1 cellular context compared by ENCODE assay signal in the genomic region with DNA sequence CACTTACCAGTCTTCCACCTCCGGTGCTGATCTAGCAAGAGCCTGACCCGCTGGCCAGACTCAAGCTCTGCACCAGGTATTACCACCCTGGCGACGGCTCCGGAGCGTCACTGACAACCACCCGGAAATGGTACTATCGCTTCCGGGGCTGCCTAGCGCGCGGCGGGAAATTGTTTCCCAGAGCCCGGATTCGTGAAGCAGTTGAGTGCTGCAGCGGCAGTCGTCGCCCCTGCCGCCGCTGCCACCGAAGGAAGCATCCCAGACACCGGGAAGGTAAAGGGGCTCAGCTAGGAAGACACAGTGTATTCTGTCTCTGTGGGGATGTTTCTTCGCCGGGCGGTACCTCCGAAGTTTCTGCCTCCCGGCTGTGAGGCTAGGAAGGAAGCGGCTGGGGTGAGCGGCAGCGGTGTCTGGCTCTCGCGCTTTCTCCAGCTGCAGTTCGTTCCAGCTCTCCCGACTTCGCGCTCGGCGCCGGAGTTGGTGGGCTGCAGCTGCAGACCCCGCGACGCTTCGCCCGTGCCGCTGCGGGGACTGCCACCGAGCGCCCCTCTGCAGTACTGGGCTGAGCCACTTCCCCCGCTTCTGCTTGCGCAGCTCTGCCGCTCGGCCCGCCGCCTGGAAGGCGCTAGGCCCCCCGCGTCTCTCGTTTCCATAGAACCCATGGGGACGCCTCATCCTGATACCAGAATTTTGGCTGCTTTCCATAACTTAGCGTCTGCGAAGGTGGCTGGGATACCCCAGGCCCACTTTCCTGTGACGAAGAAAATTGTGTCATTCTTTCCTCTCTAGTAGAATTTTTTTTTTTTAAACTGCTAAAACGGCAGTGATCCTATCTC.
TF ChIP-seq lines count a peak whose summit lies in the region.

A gene with protein sequence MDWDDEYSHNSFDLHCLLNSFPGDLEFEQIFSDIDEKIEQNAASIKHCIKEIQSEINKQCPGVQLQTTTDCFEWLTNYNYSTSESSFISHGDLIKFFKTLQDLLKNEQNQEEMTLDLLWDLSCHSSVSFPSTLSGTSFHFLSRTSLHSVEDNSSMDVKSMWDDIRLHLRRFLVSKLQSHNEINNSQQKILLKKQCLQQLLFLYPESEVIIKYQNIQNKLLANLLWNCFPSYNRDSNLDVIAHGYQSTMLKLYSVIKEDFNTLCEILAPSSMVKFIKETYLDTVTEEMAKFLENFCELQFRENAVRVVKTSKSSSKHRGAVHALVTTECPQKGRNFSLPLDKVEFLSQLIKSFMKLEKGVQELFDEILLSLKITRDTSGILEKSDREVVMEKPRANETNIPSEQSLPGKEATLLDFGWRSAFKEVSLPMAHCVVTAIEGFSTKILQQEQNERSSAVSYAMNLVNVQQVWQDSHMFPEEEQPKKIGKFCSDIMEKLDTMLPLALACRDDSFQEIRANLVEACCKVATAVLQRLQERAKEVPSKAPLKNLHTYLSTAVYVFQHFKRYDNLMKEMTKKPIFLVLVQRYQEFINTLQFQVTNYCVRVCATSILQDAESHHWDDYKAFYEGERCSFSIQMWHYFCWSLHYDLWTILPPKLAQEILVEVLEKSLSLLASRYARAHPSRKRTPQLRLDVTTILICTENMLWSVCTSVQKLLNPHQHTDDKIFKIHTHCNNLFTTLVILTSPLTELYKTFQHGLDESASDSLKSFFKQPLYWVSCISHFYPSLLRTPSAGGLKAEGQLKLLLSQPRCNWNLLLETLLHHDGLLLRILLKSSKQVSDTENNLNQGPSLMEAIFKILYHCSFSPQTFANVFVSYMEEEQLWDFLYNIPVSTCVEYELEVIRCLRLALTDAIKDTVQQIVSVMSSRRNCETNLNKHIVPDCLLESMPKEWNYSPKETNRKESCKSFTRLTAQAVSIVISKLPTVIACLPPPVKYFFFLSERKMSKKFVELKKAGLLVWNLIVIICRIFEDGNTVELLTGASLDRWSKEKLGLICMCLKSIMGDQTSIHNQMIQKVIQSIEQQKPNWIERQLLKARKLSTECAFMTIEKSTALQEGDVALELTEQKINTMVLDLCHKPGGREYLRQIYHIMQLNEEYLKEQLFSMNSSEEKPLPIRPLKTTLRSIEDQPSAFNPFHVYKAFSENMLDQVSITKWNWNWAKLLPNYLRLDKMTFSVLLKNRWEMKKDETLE (N-terminal part only) (minus strand): TSS at position 112 of the 836 bp plus-strand sequence. CDS start 81,478 bp downstream, outside the sequence.
A gene (plus strand): TSS at position 177 of the 836 bp plus-strand sequence. CDS start 10,142 bp downstream, outside the sequence.

TF ChIP-seq in K562, 482 proteins besides CTCF, POLR2A, EP300 and RAD21 (continued from another document and continues in another):
- TF ChIP-seq, protein P1, sequence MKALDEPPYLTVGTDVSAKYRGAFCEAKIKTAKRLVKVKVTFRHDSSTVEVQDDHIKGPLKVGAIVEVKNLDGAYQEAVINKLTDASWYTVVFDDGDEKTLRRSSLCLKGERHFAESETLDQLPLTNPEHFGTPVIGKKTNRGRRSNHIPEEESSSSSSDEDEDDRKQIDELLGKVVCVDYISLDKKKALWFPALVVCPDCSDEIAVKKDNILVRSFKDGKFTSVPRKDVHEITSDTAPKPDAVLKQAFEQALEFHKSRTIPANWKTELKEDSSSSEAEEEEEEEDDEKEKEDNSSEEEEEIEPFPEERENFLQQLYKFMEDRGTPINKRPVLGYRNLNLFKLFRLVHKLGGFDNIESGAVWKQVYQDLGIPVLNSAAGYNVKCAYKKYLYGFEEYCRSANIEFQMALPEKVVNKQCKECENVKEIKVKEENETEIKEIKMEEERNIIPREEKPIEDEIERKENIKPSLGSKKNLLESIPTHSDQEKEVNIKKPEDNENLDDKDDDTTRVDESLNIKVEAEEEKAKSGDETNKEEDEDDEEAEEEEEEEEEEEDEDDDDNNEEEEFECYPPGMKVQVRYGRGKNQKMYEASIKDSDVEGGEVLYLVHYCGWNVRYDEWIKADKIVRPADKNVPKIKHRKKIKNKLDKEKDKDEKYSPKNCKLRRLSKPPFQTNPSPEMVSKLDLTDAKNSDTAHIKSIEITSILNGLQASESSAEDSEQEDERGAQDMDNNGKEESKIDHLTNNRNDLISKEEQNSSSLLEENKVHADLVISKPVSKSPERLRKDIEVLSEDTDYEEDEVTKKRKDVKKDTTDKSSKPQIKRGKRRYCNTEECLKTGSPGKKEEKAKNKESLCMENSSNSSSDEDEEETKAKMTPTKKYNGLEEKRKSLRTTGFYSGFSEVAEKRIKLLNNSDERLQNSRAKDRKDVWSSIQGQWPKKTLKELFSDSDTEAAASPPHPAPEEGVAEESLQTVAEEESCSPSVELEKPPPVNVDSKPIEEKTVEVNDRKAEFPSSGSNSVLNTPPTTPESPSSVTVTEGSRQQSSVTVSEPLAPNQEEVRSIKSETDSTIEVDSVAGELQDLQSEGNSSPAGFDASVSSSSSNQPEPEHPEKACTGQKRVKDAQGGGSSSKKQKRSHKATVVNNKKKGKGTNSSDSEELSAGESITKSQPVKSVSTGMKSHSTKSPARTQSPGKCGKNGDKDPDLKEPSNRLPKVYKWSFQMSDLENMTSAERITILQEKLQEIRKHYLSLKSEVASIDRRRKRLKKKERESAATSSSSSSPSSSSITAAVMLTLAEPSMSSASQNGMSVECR (CRISPR knock-in tag; IDR thresholded peaks at IDR 0.05), result peak; percentile 97
- no peak for TF ChIP-seq MYBL2 (IDR thresholded peaks at IDR 0.05; ENCODE audit: low read depth)
- no peak for TF ChIP-seq MYBL2 (CRISPR knock-in tag; IDR thresholded peaks at IDR 0.05; ENCODE audit: borderline replicate concordance)
- TF ChIP-seq WHSC1 (IDR thresholded peaks at IDR 0.05; ENCODE audit: low read length), result no peak
- no peak for TF ChIP-seq RFX7 (CRISPR knock-in tag; IDR thresholded peaks at IDR 0.05)
- TF ChIP-seq ZNF165 (CRISPR knock-in tag; IDR thresholded peaks at IDR 0.05; ENCODE audit: borderline replicate concordance), result no peak
- no peak for TF ChIP-seq RNF2 (IDR thresholded peaks at IDR 0.05)
- TF ChIP-seq, protein P2, sequence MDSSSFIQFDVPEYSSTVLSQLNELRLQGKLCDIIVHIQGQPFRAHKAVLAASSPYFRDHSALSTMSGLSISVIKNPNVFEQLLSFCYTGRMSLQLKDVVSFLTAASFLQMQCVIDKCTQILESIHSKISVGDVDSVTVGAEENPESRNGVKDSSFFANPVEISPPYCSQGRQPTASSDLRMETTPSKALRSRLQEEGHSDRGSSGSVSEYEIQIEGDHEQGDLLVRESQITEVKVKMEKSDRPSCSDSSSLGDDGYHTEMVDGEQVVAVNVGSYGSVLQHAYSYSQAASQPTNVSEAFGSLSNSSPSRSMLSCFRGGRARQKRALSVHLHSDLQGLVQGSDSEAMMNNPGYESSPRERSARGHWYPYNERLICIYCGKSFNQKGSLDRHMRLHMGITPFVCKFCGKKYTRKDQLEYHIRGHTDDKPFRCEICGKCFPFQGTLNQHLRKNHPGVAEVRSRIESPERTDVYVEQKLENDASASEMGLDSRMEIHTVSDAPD (CRISPR knock-in tag; IDR thresholded peaks at IDR 0.05), result no peak
- TF ChIP-seq CHD4 (IDR thresholded peaks at IDR 0.05; ENCODE audit: insufficient read depth, insufficient replicate concordance, low read depth, low read length, poor library complexity, severe bottlenecking), result no peak
- TF ChIP-seq TARDBP (IDR thresholded peaks at IDR 0.05), result no peak
- no peak for TF ChIP-seq MTA1 (IDR thresholded peaks at IDR 0.05; ENCODE audit: borderline replicate concordance)
- TF ChIP-seq, protein P3, sequence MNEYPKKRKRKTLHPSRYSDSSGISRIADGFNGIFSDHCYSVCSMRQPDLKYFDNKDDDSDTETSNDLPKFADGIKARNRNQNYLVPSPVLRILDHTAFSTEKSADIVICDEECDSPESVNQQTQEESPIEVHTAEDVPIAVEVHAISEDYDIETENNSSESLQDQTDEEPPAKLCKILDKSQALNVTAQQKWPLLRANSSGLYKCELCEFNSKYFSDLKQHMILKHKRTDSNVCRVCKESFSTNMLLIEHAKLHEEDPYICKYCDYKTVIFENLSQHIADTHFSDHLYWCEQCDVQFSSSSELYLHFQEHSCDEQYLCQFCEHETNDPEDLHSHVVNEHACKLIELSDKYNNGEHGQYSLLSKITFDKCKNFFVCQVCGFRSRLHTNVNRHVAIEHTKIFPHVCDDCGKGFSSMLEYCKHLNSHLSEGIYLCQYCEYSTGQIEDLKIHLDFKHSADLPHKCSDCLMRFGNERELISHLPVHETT (CRISPR knock-in tag; conservative IDR thresholded peaks at IDR 0.05 in 1 of 2, IDR thresholded peaks at IDR 0.05 in 1 of 2), result 0 out of 4 replicates have a peak, but pooled peaks of 1 of the 2 experiments have one; percentile 14
- TF ChIP-seq LARP7 (IDR thresholded peaks at IDR 0.05), result no peak
- TF ChIP-seq, protein P4, sequence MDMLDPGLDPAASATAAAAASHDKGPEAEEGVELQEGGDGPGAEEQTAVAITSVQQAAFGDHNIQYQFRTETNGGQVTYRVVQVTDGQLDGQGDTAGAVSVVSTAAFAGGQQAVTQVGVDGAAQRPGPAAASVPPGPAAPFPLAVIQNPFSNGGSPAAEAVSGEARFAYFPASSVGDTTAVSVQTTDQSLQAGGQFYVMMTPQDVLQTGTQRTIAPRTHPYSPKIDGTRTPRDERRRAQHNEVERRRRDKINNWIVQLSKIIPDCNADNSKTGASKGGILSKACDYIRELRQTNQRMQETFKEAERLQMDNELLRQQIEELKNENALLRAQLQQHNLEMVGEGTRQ (CRISPR knock-in tag; IDR thresholded peaks at IDR 0.05), result no peak
- TF ChIP-seq, protein P5, sequence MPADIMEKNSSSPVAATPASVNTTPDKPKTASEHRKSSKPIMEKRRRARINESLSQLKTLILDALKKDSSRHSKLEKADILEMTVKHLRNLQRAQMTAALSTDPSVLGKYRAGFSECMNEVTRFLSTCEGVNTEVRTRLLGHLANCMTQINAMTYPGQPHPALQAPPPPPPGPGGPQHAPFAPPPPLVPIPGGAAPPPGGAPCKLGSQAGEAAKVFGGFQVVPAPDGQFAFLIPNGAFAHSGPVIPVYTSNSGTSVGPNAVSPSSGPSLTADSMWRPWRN (IDR thresholded peaks at IDR 0.05; ENCODE audit: low read depth), result no peak
- TF ChIP-seq MIER1 (IDR thresholded peaks at IDR 0.05; ENCODE audit: low read depth), result no peak
- TF ChIP-seq LCOR (CRISPR knock-in tag; IDR thresholded peaks at IDR 0.05), result no peak
- TF ChIP-seq RBM25 (IDR thresholded peaks at IDR 0.05; ENCODE audit: low read depth, low read length, severe bottlenecking), result no peak
- TF ChIP-seq, protein P6, sequence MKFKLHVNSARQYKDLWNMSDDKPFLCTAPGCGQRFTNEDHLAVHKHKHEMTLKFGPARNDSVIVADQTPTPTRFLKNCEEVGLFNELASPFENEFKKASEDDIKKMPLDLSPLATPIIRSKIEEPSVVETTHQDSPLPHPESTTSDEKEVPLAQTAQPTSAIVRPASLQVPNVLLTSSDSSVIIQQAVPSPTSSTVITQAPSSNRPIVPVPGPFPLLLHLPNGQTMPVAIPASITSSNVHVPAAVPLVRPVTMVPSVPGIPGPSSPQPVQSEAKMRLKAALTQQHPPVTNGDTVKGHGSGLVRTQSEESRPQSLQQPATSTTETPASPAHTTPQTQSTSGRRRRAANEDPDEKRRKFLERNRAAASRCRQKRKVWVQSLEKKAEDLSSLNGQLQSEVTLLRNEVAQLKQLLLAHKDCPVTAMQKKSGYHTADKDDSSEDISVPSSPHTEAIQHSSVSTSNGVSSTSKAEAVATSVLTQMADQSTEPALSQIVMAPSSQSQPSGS (CRISPR knock-in tag; IDR thresholded peaks at IDR 0.05), result no peak
- TF ChIP-seq MAFG (tag; conservative IDR thresholded peaks at IDR 0.05), result no peak
- 0 out of 2 replicates have a peak, but pooled peaks have one; percentile 28 for TF ChIP-seq ZKSCAN1 (IDR thresholded peaks at IDR 0.05; ENCODE audit: low read depth, low read length)
- TF ChIP-seq, protein P7, sequence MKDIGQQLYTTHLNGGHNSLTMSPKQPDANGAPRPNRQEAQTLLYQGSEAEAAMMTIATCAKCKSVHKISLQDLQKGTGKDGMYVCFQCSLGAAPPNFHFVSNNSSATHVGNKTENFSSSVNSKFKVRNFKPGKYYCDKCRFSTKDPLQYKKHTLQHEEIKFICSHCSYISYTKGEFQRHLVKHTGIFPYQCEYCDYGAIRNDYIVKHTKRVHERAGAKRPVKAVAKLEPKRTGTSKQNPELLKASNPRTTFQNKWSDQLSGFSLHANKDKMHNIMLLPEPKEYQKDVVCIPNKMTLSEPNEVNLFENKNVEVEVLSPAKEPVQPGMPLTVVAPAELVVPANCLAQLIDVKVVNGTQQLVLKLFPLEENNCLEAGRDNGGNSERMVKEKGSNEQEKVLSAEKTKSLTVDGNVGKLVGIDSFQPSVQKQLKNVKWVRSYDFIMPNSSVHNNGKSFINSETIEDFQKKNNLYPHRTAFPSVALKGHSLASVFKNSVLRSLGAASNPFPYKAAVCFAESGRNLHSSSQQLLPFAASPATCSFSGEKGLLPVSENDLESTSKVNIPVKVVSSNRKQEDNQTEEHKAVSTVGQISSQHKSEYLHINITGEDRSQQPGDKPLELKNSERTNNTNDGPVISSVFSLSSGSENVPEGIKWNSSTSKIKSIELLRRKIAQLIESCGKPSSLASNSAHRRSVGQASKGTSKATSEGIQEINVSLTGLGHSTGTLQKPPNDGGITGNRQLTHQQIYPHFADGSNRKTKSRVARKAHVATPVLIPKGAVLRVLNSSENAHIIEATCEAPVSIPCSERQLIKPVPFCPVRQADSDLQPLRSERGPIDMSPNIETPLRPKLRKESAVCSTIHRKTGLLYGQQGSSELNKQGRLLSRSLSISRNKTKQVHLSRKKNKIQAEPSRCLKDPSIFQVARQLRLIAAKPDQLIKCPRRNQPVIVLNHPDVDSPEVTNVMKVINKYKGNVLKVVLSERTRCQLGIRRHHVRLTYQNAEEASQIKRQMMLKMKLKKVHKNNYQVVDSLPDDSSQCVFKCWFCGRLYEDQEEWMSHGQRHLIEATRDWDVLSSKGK (CRISPR knock-in tag; IDR thresholded peaks at IDR 0.05), result no peak
- TF ChIP-seq NFATC3 (IDR thresholded peaks at IDR 0.05), result no peak
- no peak for TF ChIP-seq TBL1XR1 (IDR thresholded peaks at IDR 0.05; ENCODE audit: low read length in 2 of 2)
- TF ChIP-seq SMARCA5 (IDR thresholded peaks at IDR 0.05), result no peak
- TF ChIP-seq HMGN3 (IDR thresholded peaks at IDR 0.05; ENCODE audit: borderline replicate concordance, extremely low read depth, insufficient read length, low read depth, low read length), result no peak
- TF ChIP-seq ZNF79 (CRISPR knock-in tag; IDR thresholded peaks at IDR 0.05; ENCODE audit: low read depth), result no peak
- TF ChIP-seq ZNF76 (CRISPR knock-in tag; IDR thresholded peaks at IDR 0.05; ENCODE audit: borderline replicate concordance), result no peak
- TF ChIP-seq SP2 (IDR thresholded peaks at IDR 0.05; ENCODE audit: extremely low read depth, low read depth, low read length, poor library complexity, severe bottlenecking), result no peak
